In genomic region chr11:31783264-31783663, GRCh38 we compare ENCODE assay signal across 25 cellular contexts. TPM values are rescaled to one million over a fixed set of nuclear protein-coding genes. Genes with fewer than 3 reads are reported as not detected.
"Had no signal": no experiment of that assay in that cellular context is flagged by ENCODE, and none has a peak within 500 bp of the region (broad histone marks: within the 10 kb centered on the region; RNA-seq: fewer than 3 reads in every experiment).

No MANE protein-coding gene starts in this region.

- ATAC-seq: effector memory CD8-positive, alpha-beta T cell; foreskin keratinocyte; naive thymus-derived CD4-positive, alpha-beta T cell; psoas muscle had no signal

- H3K4me3 Mint-ChIP-seq: dendritic cell treated with granulocyte-macrophage colony-stimulating factor and Interleukin-4, amounts not matched to agents 40 ng/mL and 50 ng/mL, for 4 days; effector memory CD8-positive, alpha-beta T cell; naive thymus-derived CD4-positive, alpha-beta T cell; nephron progenitor cell had no signal

- H3K4me2 ChIP-seq: hepatocyte had no signal

- DNase-seq: effector memory CD8-positive, alpha-beta T cell; erythroblast; foreskin keratinocyte; head of caudate nucleus; kidney glomerular epithelial cell; mesendoderm; naive thymus-derived CD4-positive, alpha-beta T cell; nephron progenitor cell; psoas muscle; sigmoid colon; stimulated activated CD4-positive, alpha-beta T cell treated with anti-CD3 and anti-CD28 coated beads, Interleukin-2, amount 100 ng/mL, for 24 hours; stimulated activated CD4-positive, alpha-beta T cell treated with anti-CD3 and anti-CD28 coated beads, Interleukin-4, amount 100 ng/mL, for 4 hours; stimulated activated naive CD4-positive, alpha-beta T cell; stomach; transverse colon had no signal

- H2AFZ ChIP-seq: hepatocyte had no signal

- H3K9me3 Mint-ChIP-seq: dendritic cell treated with granulocyte-macrophage colony-stimulating factor and Interleukin-4, amounts not matched to agents 40 ng/mL and 50 ng/mL, for 4 days; effector memory CD8-positive, alpha-beta T cell; naive thymus-derived CD4-positive, alpha-beta T cell; nephron progenitor cell had no signal

- H3K4me1 ChIP-seq: right atrium auricular region, sigmoid colon, transverse colon had no signal

- H3K27me3 Mint-ChIP-seq: dendritic cell treated with granulocyte-macrophage colony-stimulating factor and Interleukin-4, amounts not matched to agents 40 ng/mL and 50 ng/mL, for 4 days; effector memory CD8-positive, alpha-beta T cell; naive thymus-derived CD4-positive, alpha-beta T cell had no signal

- H3K27ac ChIP-seq: foreskin keratinocyte, hepatocyte, neutrophil, psoas muscle, right atrium auricular region, sigmoid colon, skin epidermis, stomach, thoracic aorta, transverse colon had no signal

- H3K4me1 Mint-ChIP-seq: naive thymus-derived CD4-positive, alpha-beta T cell had no signal

- H3K36me3 ChIP-seq: neutrophil, right atrium auricular region, sigmoid colon, transverse colon had no signal

- H3K79me2 ChIP-seq: hepatocyte had no signal

- H3K27me3 ChIP-seq: foreskin keratinocyte, hepatocyte, right atrium auricular region, sigmoid colon, stomach, transverse colon had no signal

- H3K27ac Mint-ChIP-seq: dendritic cell treated with granulocyte-macrophage colony-stimulating factor and Interleukin-4, amounts not matched to agents 40 ng/mL and 50 ng/mL, for 4 days; effector memory CD8-positive, alpha-beta T cell; naive thymus-derived CD4-positive, alpha-beta T cell; nephron progenitor cell had no signal

- H3K9me3 ChIP-seq: neutrophil, psoas muscle, right atrium auricular region, sigmoid colon, stomach, thoracic aorta, transverse colon had no signal

- H3K4me3 ChIP-seq: hepatocyte, psoas muscle, right atrium auricular region, sigmoid colon, skin epidermis, stomach, thoracic aorta, transverse colon had no signal

RNA-seq across cellular contexts. Expression of gene PAX6, which starts 27.9 kb away (rescaled TPM):
- total RNA-seq: endothelial cell of umbilical vein; foreskin keratinocyte; liver; lung microvascular endothelial cell; naive thymus-derived CD4-positive, alpha-beta T cell; right atrium auricular region; sigmoid colon; ureter had no signal
- polyA plus RNA-seq: endothelial cell of umbilical vein; liver; naive thymus-derived CD4-positive, alpha-beta T cell; psoas muscle had no signal
